ENCODE assay signal across 8 cellular contexts in genomic region chr10:18658301-18658991, GRCh38. TPM values are rescaled to one million over a fixed set of nuclear protein-coding genes. Genes with fewer than 3 reads are reported as not detected.
A peak's percentile ranks its signal among the peaks of the same experiment; 100 is the strongest.
DNase-seq lines count a peak whose midpoint lies in the region; ATAC-seq, FAIRE-seq and TF ChIP-seq lines count a peak whose summit lies in the region.

No MANE protein-coding gene starts in this region.

- H3K27ac ChIP-seq in SJSA1 (peak overlapping the region; percentile 99), dorsolateral prefrontal cortex (peak overlapping the region; percentile 46 to 97 (median 91)), aorta (ENCODE audit: low read depth in 1 of 2, low read length in 2 of 2) (peak overlapping the region; percentile 89 to 91)

- H3K4me1 ChIP-seq in SJSA1 (replicated peaks), result peaks cover 14% of the 10 kb centered on the region
- H3K4me1 ChIP-seq in mucosa of descending colon (ENCODE audit: low read depth), result peaks cover 22% of the 10 kb centered on the region
- peaks cover 0 to 4% of the 10 kb centered on the region in 2 donors for H3K4me1 ChIP-seq in aorta (ENCODE audit: control insufficient read depth in 1 of 2, insufficient read depth in 2 of 2, low read length in 2 of 2)

- H3K9me3 ChIP-seq in SJSA1 (replicated peaks) (no peaks in the 10 kb centered on the region), mucosa of descending colon (no peaks in the 10 kb centered on the region), aorta (ENCODE audit: control insufficient read depth, low read length) (no peaks in the 10 kb centered on the region)

- H3K27me3 ChIP-seq in SJSA1 (replicated peaks) (no peaks in the 10 kb centered on the region), dorsolateral prefrontal cortex (no peaks in the 10 kb centered on the region), aorta (ENCODE audit: control insufficient read depth in 1 of 2, insufficient read depth in 2 of 2, low read length in 1 of 2) (no peaks in the 10 kb centered on the region)

- POLR2A ChIA-PET in HEK293T (lab: Yijun Ruan, JAX), result interaction anchor here (0.6 to 1.4 kb wide), 7 partner anchors 9 to 60 kb away, joined by 3 to 8 read pairs (median 3); no protein-coding TSS in a partner anchor

- intact Hi-C loops in dorsolateral prefrontal cortex (cut with DNase I) (loop anchor here in 1 of 2 donors (10.0 kb wide), 1 partner anchor 1014 kb away; the partner anchor contains the start of gene STAM), mucosa of descending colon (cut with DNase I, micrococcal nuclease) (no loop called here), aorta (cut with DNase I) (no loop called here)

- H3K4me3 ChIP-seq in SJSA1 (peak overlapping the region; percentile 94), dorsolateral prefrontal cortex (peak overlapping the region; percentile 63 to 100 (median 94)), mucosa of descending colon (peak overlapping the region; percentile 89), aorta (ENCODE audit: low read length in 2 of 2) (peak overlapping the region; percentile 65 to 86)

- no peak for TF ChIP-seq CTCF in dorsolateral prefrontal cortex (IDR thresholded peaks at IDR 0.05 in 54 of 56, conservative IDR thresholded peaks at IDR 0.05 in 2 of 56; ENCODE audit: low read depth in 1 of 56, partially characterized antibody in 56 of 56)
- no peak for TF ChIP-seq CTCF in mucosa of descending colon (IDR thresholded peaks at IDR 0.05)

- H3K36me3 ChIP-seq in SJSA1 (peaks cover 8% of the 10 kb centered on the region), mucosa of descending colon (ENCODE audit: low read depth) (no peaks in the 10 kb centered on the region), aorta (ENCODE audit: control insufficient read depth in 1 of 2, insufficient read depth in 2 of 2, low read length in 1 of 2) (no peaks in the 10 kb centered on the region)

- WGBS in aorta, 2 donors, result 4 to 11% methylated on average over 20 of the region's 20 CpGs

- DNase-seq in GM12891 (ENCODE audit: insufficient read length, low spot score), result no peak
- DNase-seq in HEK293T (ENCODE audit: extremely low spot score), result no peak
- peak in 1 of 2 experiments; percentile 54 for DNase-seq in SJSA1 (ENCODE audit: low read depth in 1 of 2, low spot score in 2 of 2)
- peak in 1 of 10 donors; percentile 13 for DNase-seq in dorsolateral prefrontal cortex
- peak in 2 of 3 donors; percentile 49 to 60 for DNase-seq in mucosa of descending colon
- DNase-seq in aorta, result peak in 1 of 2 donors; percentile 50
- DNase-seq in stimulated activated naive CD4-positive, alpha-beta T cell treated with Interleukin-2 at 50 U/mL for 16 hours (lab: John Stamatoyannopoulos, UW), result no peak
- no peak for DNase-seq in UCSD-AML1 (lab: John Stamatoyannopoulos, UW; ENCODE audit: unreplicated experiment)

- peak; percentile 66 for FAIRE-seq in GM12891 (lab: Jason Lieb, UNC)

- TF ChIP-seq POLR2A in GM12891 (IDR thresholded peaks at IDR 0.05; ENCODE audit: low read depth, low read length), result no peak; the same call in 1 of the 2 replicates

- CTCF ChIA-PET in HEK293T (lab: Yijun Ruan, JAX), result no interaction called here

- ATAC-seq in mucosa of descending colon, result peak; percentile 27
- peak; percentile 3 for ATAC-seq in aorta (ENCODE audit: low FRiP score)

TF ChIP-seq in GM12891, 5 proteins besides CTCF, POLR2A, EP300 and RAD21:
- no peak for TF ChIP-seq TAF1 (IDR thresholded peaks at IDR 0.05; ENCODE audit: low read depth, low read length)
- no peak for TF ChIP-seq POU2F2 (IDR thresholded peaks at IDR 0.05; ENCODE audit: low read depth, low read length)
- TF ChIP-seq PAX5 (IDR thresholded peaks at IDR 0.05; ENCODE audit: insufficient read depth, low read length, severe bottlenecking), result no peak
- no peak for TF ChIP-seq POLR2AphosphoS5 (IDR thresholded peaks at IDR 0.05; ENCODE audit: low read depth, low read length)
- no peak for TF ChIP-seq SPI1 (IDR thresholded peaks at IDR 0.05; ENCODE audit: low read depth, low read length)

TF ChIP-seq in HEK293T, 16 proteins besides CTCF, POLR2A, EP300 and RAD21:
- TF ChIP-seq HDGF (IDR thresholded peaks at IDR 0.05; ENCODE audit: borderline replicate concordance) (no peak), PKNOX1 (IDR thresholded peaks at IDR 0.05) (peak; percentile 32; the same call in 1 of the 2 replicates)

RNA-seq across cellular contexts. Expression of gene ARL5B, which starts 0.8 kb away (rescaled TPM):
- polyA plus RNA-seq in GM12891 (2012; ENCODE audit: low read depth, missing spikeins), result 7.3 TPM
- 26.8 and 36.3 TPM in 2 replicates for total RNA-seq in SJSA1 (2014; rRNA removed; shearing (Covaris generic))
- total RNA-seq in dorsolateral prefrontal cortex (10 to 100 TPM in 115 of 120 experiments, 1 to 10 TPM in 5; 8.6 to 19.9 (median 13.1) TPM), mucosa of descending colon (10 to 100 TPM; 13.8 to 19.3 (median 14.5) TPM), aorta (10 to 100 TPM; 13.2 to 17.6 TPM)
- polyA plus RNA-seq in aorta, result 1 to 10 TPM; 3.5 to 4.1 TPM

RNA-seq across cellular contexts. Expression of gene NSUN6, which starts 7.1 kb away (rescaled TPM):
- polyA plus RNA-seq in GM12891 (2012; ENCODE audit: low read depth, missing spikeins), result 6.5 TPM
- total RNA-seq in SJSA1 (2014; rRNA removed; shearing (Covaris generic)), result 3.2 and 8.4 TPM in 2 replicates
- total RNA-seq in dorsolateral prefrontal cortex, result 10 to 100 TPM; 14.1 to 41.9 (median 27.5) TPM
- total RNA-seq in mucosa of descending colon, result 10 to 100 TPM; 10.2 to 21.1 (median 13.6) TPM
- total RNA-seq in aorta, result 10 to 100 TPM; 10.3 to 13.5 TPM
- polyA plus RNA-seq in aorta, result 10 to 100 TPM in 1 of 2 donors, 1 to 10 TPM in 1; 4.1 to 10.7 TPM

Comparison
In these comparisons a context has a peak if more than half of its experiments do, and no peak if none do; other contexts are left out.
1. DNase-seq: peak in mucosa of descending colon (2 of 3); none in GM12891 (single experiment), HEK293T (single experiment), stimulated activated naive CD4-positive, alpha-beta T cell treated with Interleukin-2 at 50 U/mL for 16 hours (single experiment) and UCSD-AML1 (single experiment).
2. Peak in every context shown above with its lines, with median percentiles within 50 percentile points of each other: H3K27ac ChIP-seq and H3K4me3 ChIP-seq.